Comparison of ENCODE assay signal across 21 cellular contexts in genomic region chr16:48082516-48082915, GRCh38.
A peak's percentile ranks its signal among the peaks of the same experiment; 100 is the strongest.
DNase-seq lines count a peak whose midpoint lies in the region; ATAC-seq, FAIRE-seq and TF ChIP-seq lines count a peak whose summit lies in the region.
"Had no signal": no experiment of that assay in that cellular context is flagged by ENCODE, and none has a peak within 500 bp of the region (broad histone marks: within the 10 kb centered on the region; RNA-seq: fewer than 3 reads in every experiment).

No MANE protein-coding gene starts in this region.

- CTCF ChIA-PET in A549 (lab: Yijun Ruan, JAX) = interaction anchor here (1.6 kb wide), 1 partner anchor 82 kb away, joined by 7 read pairs; no protein-coding TSS in a partner anchor

- 93% methylated on average over 6 of the region's 6 CpGs for WGBS in A549 (ENCODE audit: missing lambda C conversion rate)

- no peak for FAIRE-seq in A549 (lab: Jason Lieb, UNC)

- in situ Hi-C loops in brain microvascular endothelial cell (cut with HindIII; ENCODE audit: low pct_ligation_motif_present, low sequenced_read_pairs) (no loop called here), ACHN (cut with HindIII; ENCODE audit: low pct_ligation_motif_present, low pct_unique_long_range_greater_than_20kb, low sequenced_read_pairs) (no loop called here)

- no peaks in the 10 kb centered on the region for H3K36me3 ChIP-seq in brain microvascular endothelial cell (replicated peaks)
- H3K36me3 ChIP-seq: tibial nerve had no signal

- no peaks in the 10 kb centered on the region for H3K27me3 ChIP-seq in brain microvascular endothelial cell (replicated peaks)
- H3K27me3 ChIP-seq: tibial nerve had no signal

- peak overlapping the region; percentile 35; the same call in 1 of the 3 replicates for H3K4me2 ChIP-seq in A549
- H3K4me2 ChIP-seq: KMS-11 had no signal

- peaks cover 23% of the 10 kb centered on the region for H3K4me1 ChIP-seq in A549
- H3K4me1 ChIP-seq: Caco-2, tibial nerve had no signal

- H3K27ac ChIP-seq in A549 (peak overlapping the region; percentile 73 to 78), brain microvascular endothelial cell (no peak overlapping the region), substantia nigra (ENCODE audit: low read depth, low read length, poor library complexity, severe bottlenecking) (no peak overlapping the region)
- H3K27ac ChIP-seq: KMS-11, tibial nerve had no signal

- POLR2A ChIA-PET in A549 (lab: Yijun Ruan, JAX) = interaction anchor here (1.0 kb wide), 1 partner anchor 16 kb away, joined by 3 read pairs; no protein-coding TSS in a partner anchor

- no peak for TF ChIP-seq EP300 in A549 (IDR thresholded peaks at IDR 0.05)

- no peak for DNase-seq in A549 (ENCODE audit: low read depth in 1 of 2, low spot score in 1 of 2)
- peak; percentile 39 for DNase-seq in GM04504 (ENCODE audit: low read depth)
- DNase-seq in brain microvascular endothelial cell = peak; percentile 24
- peak; percentile 25 for DNase-seq in iris pigment epithelial cell (ENCODE audit: low read depth)
- DNase-seq in substantia nigra (lab: John Stamatoyannopoulos, UW) = no peak
- no peak for DNase-seq in ACHN
- DNase-seq: activated B cell treated with CpG ODN at 0.5 μM for 24 hours; activated CD4-positive, alpha-beta memory T cell treated with anti-CD3 and anti-CD28 coated beads, Interleukin-2, amount 10 ng/mL, durations not matched to agents 7 days and 5 days; activated T-cell treated with anti-CD3 and anti-CD28 coated beads, Interleukin-2, amount 50 U/mL, for 4 hours; AML-193; Caco-2; HCEC 1CT; NCI-H1092 treated with DMSO at 0.1 percent for 48 hours; NCI-H2107; NCI-H526 treated with DMSO at 0.1 percent for 48 hours; OCI-M1; stimulated activated naive B cell treated with anti-CD40 and anti-IgM and Interleukin-4, amounts not matched to agents 10 μg/mL and 1 μg/mL and 100 μg/mL, for 72 hours had no signal

- TF ChIP-seq CTCF in A549 (IDR thresholded peaks at IDR 0.05) (no peak), brain microvascular endothelial cell (IDR thresholded peaks at IDR 0.05; ENCODE audit: low read depth, low read length, missing control alignments) (no peak)

- H3K9me3 ChIP-seq in A549 = no peaks in the 10 kb centered on the region
- H3K9me3 ChIP-seq: Caco-2, tibial nerve had no signal

- no peak for TF ChIP-seq POLR2A in A549 (IDR thresholded peaks at IDR 0.05; ENCODE audit: low read length)

- no peak overlapping the region for H3K4me3 ChIP-seq in A549
- H3K4me3 ChIP-seq in brain microvascular endothelial cell (ENCODE audit: low read depth, low read length) = no peak overlapping the region
- H3K4me3 ChIP-seq: tibial nerve had no signal

- no peak for TF ChIP-seq RAD21 in A549 (conservative IDR thresholded peaks at IDR 0.05 in 1 of 2, IDR thresholded peaks at IDR 0.05 in 1 of 2)

- no peak for ATAC-seq in A549
- ATAC-seq in HG02642 (IDR thresholded peaks at IDR 0.05; ENCODE audit: poor library complexity, unreplicated experiment) = no peak
- no peak for ATAC-seq in HG02798 (IDR thresholded peaks at IDR 0.05; ENCODE audit: poor library complexity, unreplicated experiment)
- ATAC-seq: activated T-cell treated with anti-CD3 and anti-CD28 coated beads, Interleukin-2, amount 50 U/mL, for 4 hours; stimulated activated naive B cell treated with anti-CD40 and anti-IgM and Interleukin-4, amounts not matched to agents 10 μg/mL and 1 μg/mL and 100 μg/mL, for 72 hours had no signal

TF ChIP-seq in A549, 52 proteins besides CTCF, POLR2A, EP300 and RAD21:
- TF ChIP-seq ZC3H11A (IDR thresholded peaks at IDR 0.05) (no peak), HEYL (CRISPR knock-in tag; IDR thresholded peaks at IDR 0.05) (no peak), ESRRA (IDR thresholded peaks at IDR 0.05; ENCODE audit: borderline replicate concordance, low read length) (no peak), CBX2 (IDR thresholded peaks at IDR 0.05; ENCODE audit: borderline replicate concordance, low read depth) (no peak), CHD2 (IDR thresholded peaks at IDR 0.05; ENCODE audit: low read length, partially characterized antibody) (no peak), REST (IDR thresholded peaks at IDR 0.05) (no peak), E2F6 (IDR thresholded peaks at IDR 0.05; ENCODE audit: borderline replicate concordance, low read depth) (no peak), KDM5A (IDR thresholded peaks at IDR 0.05) (no peak), JUN (IDR thresholded peaks at IDR 0.05) (no peak), POLR2AphosphoS2 (conservative IDR thresholded peaks at IDR 0.05; ENCODE audit: low read length) (no peak), FOSB (CRISPR knock-in tag; IDR thresholded peaks at IDR 0.05) (no peak), MAZ (IDR thresholded peaks at IDR 0.05; ENCODE audit: borderline replicate concordance, low read depth, low read length) (no peak), CEBPB (IDR thresholded peaks at IDR 0.05) (no peak)

Comparison
In these comparisons a context has a peak if more than half of its experiments do, and no peak if none do; other contexts are left out.
1. DNase-seq: peak in GM04504 (single experiment), brain microvascular endothelial cell (single experiment) and iris pigment epithelial cell (single experiment); none in A549 (0 of 2), substantia nigra (0 of 49) and ACHN (single experiment).
2. H3K27ac ChIP-seq: peak in A549 (2 of 2); none in brain microvascular endothelial cell (single experiment) and substantia nigra (single experiment).